Comparison of ENCODE assay signal across 20 cellular contexts in the genomic region with DNA sequence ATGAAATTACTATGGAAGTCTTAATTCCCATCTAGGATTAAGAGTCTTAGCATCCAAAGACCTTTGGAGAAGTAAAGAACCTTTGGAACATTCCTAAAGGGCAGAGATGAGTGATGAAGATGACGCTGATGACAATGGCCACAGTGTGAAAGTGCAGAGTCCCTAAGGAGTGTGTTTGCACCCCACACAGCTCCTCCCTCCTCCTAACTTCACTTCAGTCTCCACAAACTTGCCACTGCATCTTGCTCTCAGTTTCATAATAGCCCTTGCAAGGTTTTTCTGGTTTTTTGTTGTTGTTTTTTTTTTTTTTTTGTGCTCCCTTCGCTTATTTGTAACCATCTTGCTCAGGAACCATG.
DNase-seq lines count a peak whose midpoint lies in the region; ATAC-seq and TF ChIP-seq lines count a peak whose summit lies in the region.
"Had no signal": no experiment of that assay in that cellular context is flagged by ENCODE, and none has a peak within 500 bp of the region (broad histone marks: within the 10 kb centered on the region; RNA-seq: fewer than 3 reads in every experiment).

No MANE protein-coding gene starts in this region.

- peaks cover 4% of the 10 kb centered on the region for H3K36me3 Mint-ChIP-seq in progenitor cell of endocrine pancreas (ENCODE audit: insufficient read depth)
- H3K36me3 Mint-ChIP-seq: T-cell had no signal

- no peaks in the 10 kb centered on the region for H3K27me3 Mint-ChIP-seq in progenitor cell of endocrine pancreas
- H3K27me3 Mint-ChIP-seq: T-cell had no signal

- intact Hi-C loops in left colon (cut with DNase I, micrococcal nuclease): no loop called here

- no peak overlapping the region for H3K4me3 ChIP-seq in NB4 (ENCODE audit: low read depth, low read length)
- no peak overlapping the region for H3K4me3 ChIP-seq in suprapubic skin
- H3K4me3 ChIP-seq: ovary had no signal

- no peak overlapping the region for H3K27ac ChIP-seq in suprapubic skin
- H3K27ac ChIP-seq: ovary had no signal

- H3K4me1 Mint-ChIP-seq in progenitor cell of endocrine pancreas (ENCODE audit: low read depth): peaks cover 32% of the 10 kb centered on the region
- H3K4me1 Mint-ChIP-seq: activated CD4-positive, alpha-beta T cell treated with anti-CD3 and anti-CD28 coated beads, Interleukin-2, amount 10 ng/mL, durations not matched to agents 24 days and 14 days had no signal

- TF ChIP-seq EP300 in suprapubic skin (IDR thresholded peaks at IDR 0.05): no peak

- H3K27me3 ChIP-seq in suprapubic skin: no peaks in the 10 kb centered on the region
- H3K27me3 ChIP-seq: ovary had no signal

- H3K9me3 ChIP-seq in suprapubic skin: no peaks in the 10 kb centered on the region
- H3K9me3 ChIP-seq: ovary had no signal

- peaks cover 4% of the 10 kb centered on the region for H3K4me1 ChIP-seq in suprapubic skin

- WGBS in suprapubic skin: 98% methylated on average over 2 of the region's 2 CpGs

- TF ChIP-seq POLR2A in NB4 (IDR thresholded peaks at IDR 0.05; ENCODE audit: extremely low read depth, insufficient read length) (no peak), suprapubic skin (IDR thresholded peaks at IDR 0.05) (no peak)

- TF ChIP-seq CTCF in NB4 (IDR thresholded peaks at IDR 0.05; ENCODE audit: low read depth, low read length) (no peak), progenitor cell of endocrine pancreas (IDR thresholded peaks at IDR 0.05; ENCODE audit: unreplicated experiment) (no peak), suprapubic skin (IDR thresholded peaks at IDR 0.05) (no peak)

- ATAC-seq in GM18867 (IDR thresholded peaks at IDR 0.05; ENCODE audit: unreplicated experiment) (peak; percentile 78), HG02678 (IDR thresholded peaks at IDR 0.05; ENCODE audit: unreplicated experiment) (peak; percentile 51), GM21381 (IDR thresholded peaks at IDR 0.05; ENCODE audit: unreplicated experiment) (no peak), HG03108 (IDR thresholded peaks at IDR 0.05; ENCODE audit: unreplicated experiment) (no peak), left colon (no peak)
- ATAC-seq: T-cell had no signal

- H3K4me3 Mint-ChIP-seq in progenitor cell of endocrine pancreas (ENCODE audit: low read depth): no peak overlapping the region
- H3K4me3 Mint-ChIP-seq: activated CD4-positive, alpha-beta T cell treated with anti-CD3 and anti-CD28 coated beads, Interleukin-2, amount 10 ng/mL, durations not matched to agents 24 days and 14 days; T-cell had no signal

- peaks cover 5% of the 10 kb centered on the region for H3K9me3 Mint-ChIP-seq in progenitor cell of endocrine pancreas (ENCODE audit: low read depth)
- H3K9me3 Mint-ChIP-seq: activated CD4-positive, alpha-beta T cell treated with anti-CD3 and anti-CD28 coated beads, Interleukin-2, amount 10 ng/mL, durations not matched to agents 24 days and 14 days; T-cell had no signal

- no peaks in the 10 kb centered on the region for H3K36me3 ChIP-seq in suprapubic skin
- H3K36me3 ChIP-seq: ovary had no signal

- peak; percentile 40 for DNase-seq in NB4 (ENCODE audit: low read depth)
- DNase-seq in progenitor cell of endocrine pancreas (ENCODE audit: low spot score, unreplicated experiment): no peak
- DNase-seq in suprapubic skin (ENCODE audit: low spot score in 2 of 2): no peak
- no peak for DNase-seq in left colon
- DNase-seq: activated CD4-positive, alpha-beta T cell treated with anti-CD3 and anti-CD28 coated beads, Interleukin-2, amount 10 ng/mL, durations not matched to agents 24 days and 14 days; activated gamma-delta T cell; amygdala; central memory CD4-positive, alpha-beta T cell; effector CD8-positive, alpha-beta T cell; head of caudate nucleus; mammary epithelial cell; NCI-H446 treated with DMSO at 0.1 percent for 48 hours; ovary; SHP77; stimulated activated CD4-positive, alpha-beta T cell treated with anti-CD3 and anti-CD28 coated beads, Interleukin-4, amount 100 ng/mL, for 1 hour; T-cell had no signal

- peak overlapping the region; percentile 99 for H3K27ac Mint-ChIP-seq in progenitor cell of endocrine pancreas
- H3K27ac Mint-ChIP-seq: activated CD4-positive, alpha-beta T cell treated with anti-CD3 and anti-CD28 coated beads, Interleukin-2, amount 10 ng/mL, durations not matched to agents 24 days and 14 days; T-cell had no signal

Comparison
In these comparisons a context has a peak if more than half of its experiments do, and no peak if none do; other contexts are left out.
1. ATAC-seq: peak in GM18867 (single experiment) and HG02678 (single experiment); none in GM21381 (single experiment), HG03108 (single experiment) and left colon (single experiment).